In the genomic region with DNA sequence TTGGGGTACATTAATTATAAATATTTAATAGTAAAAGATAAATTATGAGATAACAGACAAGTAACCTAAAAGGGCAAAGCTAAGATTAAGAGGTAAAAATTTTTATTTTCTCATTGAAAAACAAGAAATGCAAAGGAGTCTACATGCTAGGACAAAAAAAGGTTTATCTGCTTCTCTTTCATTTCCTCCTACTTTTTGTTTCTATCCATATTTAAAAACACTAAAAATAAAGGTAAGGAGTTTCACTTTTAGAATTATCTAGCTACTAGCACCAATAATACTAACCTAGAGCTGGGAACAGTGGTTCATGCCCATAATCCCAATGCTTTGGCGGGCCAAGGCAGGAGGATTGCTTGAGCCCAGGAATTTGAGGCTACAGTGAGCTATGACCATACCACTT, we compare ENCODE assay signal across 19 cellular contexts.
DNase-seq lines count a peak whose midpoint lies in the region; ATAC-seq and TF ChIP-seq lines count a peak whose summit lies in the region.
"Had no signal": no experiment of that assay in that cellular context is flagged by ENCODE, and none has a peak within 500 bp of the region (broad histone marks: within the 10 kb centered on the region; RNA-seq: fewer than 3 reads in every experiment).

No MANE protein-coding gene starts in this region.

- intact Hi-C loops in uterus (cut with DNase I; ENCODE audit: low total_unique reads), result no loop called here

- H3K9me3 Mint-ChIP-seq in stimulated activated memory B cell treated with anti-CD40 and anti-IgM and Interleukin-4, amounts not matched to agents 10 μg/mL and 1 μg/mL and 100 μg/mL, for 72 hours, result no peaks in the 10 kb centered on the region
- H3K9me3 Mint-ChIP-seq: activated CD4-positive, alpha-beta T cell treated with anti-CD3 and anti-CD28 coated beads, Interleukin-2, amount 10 ng/mL, durations not matched to agents 24 days and 14 days had no signal

- no peak for TF ChIP-seq CTCF in uterus (IDR thresholded peaks at IDR 0.05)

- H3K4me1 ChIP-seq in uterus, result no peaks in the 10 kb centered on the region
- H3K4me1 ChIP-seq: vagina had no signal

- H3K27ac Mint-ChIP-seq in stimulated activated memory B cell treated with anti-CD40 and anti-IgM and Interleukin-4, amounts not matched to agents 10 μg/mL and 1 μg/mL and 100 μg/mL, for 72 hours, result peak overlapping the region; percentile 54
- H3K27ac Mint-ChIP-seq: activated CD4-positive, alpha-beta T cell treated with anti-CD3 and anti-CD28 coated beads, Interleukin-2, amount 10 ng/mL, durations not matched to agents 24 days and 14 days; natural killer cell had no signal

- DNase-seq in SHP77 (lab: John Stamatoyannopoulos, UW) (no peak), KBM-7 (no peak), uterus (no peak)
- DNase-seq: activated CD4-positive, alpha-beta T cell treated with anti-CD3 and anti-CD28 coated beads, Interleukin-2, amount 10 ng/mL, durations not matched to agents 24 days and 14 days; activated CD8-positive, alpha-beta memory T cell treated with anti-CD3 and anti-CD28 coated beads, Interleukin-2, amount 50 U/mL, for 48 hours; amniotic stem cell; caudate nucleus; mesenchymal stem cell; natural killer cell; NCI-H1436 treated with DMSO at 0.1 percent for 48 hours; NCI-H2227 treated with DMSO at 0.1 percent for 48 hours; posterior cingulate gyrus; stimulated activated CD4-positive, alpha-beta T cell treated with anti-CD3 and anti-CD28 coated beads, Interleukin-2, amount 100 ng/mL, for 24 hours had no signal

- peaks cover 6% of the 10 kb centered on the region for H3K4me1 Mint-ChIP-seq in stimulated activated memory B cell treated with anti-CD40 and anti-IgM and Interleukin-4, amounts not matched to agents 10 μg/mL and 1 μg/mL and 100 μg/mL, for 72 hours
- H3K4me1 Mint-ChIP-seq: activated CD4-positive, alpha-beta T cell treated with anti-CD3 and anti-CD28 coated beads, Interleukin-2, amount 10 ng/mL, durations not matched to agents 24 days and 14 days; natural killer cell had no signal

- no peak overlapping the region for H3K4me3 ChIP-seq in uterus
- H3K4me3 ChIP-seq: vagina had no signal

- no peaks in the 10 kb centered on the region for H3K27me3 ChIP-seq in uterus
- H3K27me3 ChIP-seq: vagina had no signal

- no peaks in the 10 kb centered on the region for H3K9me3 ChIP-seq in uterus
- H3K9me3 ChIP-seq: vagina had no signal

- no peak overlapping the region for H3K27ac ChIP-seq in uterus
- H3K27ac ChIP-seq: RWPE1, vagina had no signal

- ATAC-seq in GM18868 (IDR thresholded peaks at IDR 0.05; ENCODE audit: unreplicated experiment), result peak; percentile 35
- ATAC-seq in GM21619 (IDR thresholded peaks at IDR 0.05; ENCODE audit: unreplicated experiment), result peak; percentile 29
- peak; percentile 21 for ATAC-seq in HG03175 (IDR thresholded peaks at IDR 0.05; ENCODE audit: unreplicated experiment)
- ATAC-seq in stimulated activated memory B cell treated with anti-CD40 and anti-IgM and Interleukin-4, amounts not matched to agents 10 μg/mL and 1 μg/mL and 100 μg/mL, for 72 hours, result no peak
- ATAC-seq: natural killer cell had no signal

- H3K4me3 Mint-ChIP-seq in stimulated activated memory B cell treated with anti-CD40 and anti-IgM and Interleukin-4, amounts not matched to agents 10 μg/mL and 1 μg/mL and 100 μg/mL, for 72 hours, result no peak overlapping the region
- H3K4me3 Mint-ChIP-seq: activated CD4-positive, alpha-beta T cell treated with anti-CD3 and anti-CD28 coated beads, Interleukin-2, amount 10 ng/mL, durations not matched to agents 24 days and 14 days; natural killer cell had no signal

- no peaks in the 10 kb centered on the region for H3K36me3 ChIP-seq in uterus
- H3K36me3 ChIP-seq: vagina had no signal

- TF ChIP-seq POLR2A in uterus (IDR thresholded peaks at IDR 0.05), result no peak

- H3K27me3 Mint-ChIP-seq in stimulated activated memory B cell treated with anti-CD40 and anti-IgM and Interleukin-4, amounts not matched to agents 10 μg/mL and 1 μg/mL and 100 μg/mL, for 72 hours, result no peaks in the 10 kb centered on the region
- H3K27me3 Mint-ChIP-seq: activated CD4-positive, alpha-beta T cell treated with anti-CD3 and anti-CD28 coated beads, Interleukin-2, amount 10 ng/mL, durations not matched to agents 24 days and 14 days had no signal

- in situ Hi-C loops in KBM-7 (cut with MboI; ENCODE audit: low pct_unique_long_range_greater_than_20kb, low sequenced_read_pairs), result no loop called here

- H3K36me3 Mint-ChIP-seq in stimulated activated memory B cell treated with anti-CD40 and anti-IgM and Interleukin-4, amounts not matched to agents 10 μg/mL and 1 μg/mL and 100 μg/mL, for 72 hours, result no peaks in the 10 kb centered on the region
- H3K36me3 Mint-ChIP-seq: natural killer cell had no signal
